ENCODE assay signal across 9 cellular contexts in genomic region chr2:17070711-17071110, GRCh38.
"Had no signal": no experiment of that assay in that cellular context is flagged by ENCODE, and none has a peak within 500 bp of the region (broad histone marks: within the 10 kb centered on the region; RNA-seq: fewer than 3 reads in every experiment).

No MANE protein-coding gene starts in this region.

- H3K27ac Mint-ChIP-seq: HFFc6, IgD-negative memory B cell had no signal

- H3K4me2 ChIP-seq: KMS-11 had no signal

- H3K4me1 ChIP-seq: HAP-1 had no signal

- H3K4me3 ChIP-seq: HAP-1 had no signal

- DNase-seq: GOT3, HFFc6, KBM-7 had no signal

- H3K27ac ChIP-seq: HL-60, KMS-11 had no signal

- H3K9me3 ChIP-seq: HAP-1 had no signal

- H3K36me3 ChIP-seq: HAP-1 had no signal

- H3K4me3 Mint-ChIP-seq: HFFc6, IgD-negative memory B cell had no signal

- ATAC-seq: HCT116, HepG2 had no signal

- H3K4me1 Mint-ChIP-seq: IgD-negative memory B cell had no signal

- H3K27me3 Mint-ChIP-seq: IgD-negative memory B cell had no signal
